In the genomic region with DNA sequence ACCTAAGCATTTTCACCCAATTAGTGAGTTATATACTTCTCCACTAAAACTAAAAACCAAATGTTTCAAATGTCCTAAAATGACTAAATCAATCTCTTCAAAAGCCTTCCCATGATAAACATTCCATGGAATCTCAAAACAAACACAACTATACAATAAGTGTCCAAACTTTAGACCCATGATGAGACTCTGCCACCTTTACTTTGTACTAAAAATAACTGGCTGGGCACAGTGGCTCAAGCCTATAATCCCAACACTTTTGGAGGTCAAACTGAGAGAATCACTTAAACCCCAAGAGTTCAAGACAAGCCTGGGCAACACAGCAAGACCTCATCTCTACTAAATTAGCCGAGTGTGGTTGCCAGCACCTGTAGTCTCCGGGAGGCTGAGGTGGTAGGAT, we compare ENCODE assay signal across 18 cellular contexts.
DNase-seq lines count a peak whose midpoint lies in the region; ATAC-seq, FAIRE-seq and TF ChIP-seq lines count a peak whose summit lies in the region.
"Had no signal": no experiment of that assay in that cellular context is flagged by ENCODE, and none has a peak within 500 bp of the region (broad histone marks: within the 10 kb centered on the region; RNA-seq: fewer than 3 reads in every experiment).

No MANE protein-coding gene starts in this region.

- no peak overlapping the region for H3K4me3 ChIP-seq in A549
- no peak overlapping the region for H3K4me3 ChIP-seq in GM23248
- H3K4me3 ChIP-seq in adrenal gland = no peak overlapping the region

- peaks cover 15% of the 10 kb centered on the region for H3K36me3 ChIP-seq in GM23248 (ENCODE audit: low read depth)
- H3K36me3 ChIP-seq in adrenal gland (replicated peaks in 1 of 2) = no peaks in the 10 kb centered on the region

- no peaks in the 10 kb centered on the region for H4K20me1 ChIP-seq in GM23248 (ENCODE audit: insufficient read depth)

- H2AFZ ChIP-seq in GM23248 = no peak overlapping the region

- H3K36me3 Mint-ChIP-seq in chondrocyte (ENCODE audit: low read depth) = peaks cover 8% of the 10 kb centered on the region
- H3K36me3 Mint-ChIP-seq in naive B cell = peaks cover 4 to 8% of the 10 kb centered on the region in 2 donors

- CTCF ChIA-PET in A549 (lab: Yijun Ruan, JAX) = no interaction called here

- intact Hi-C loops in adrenal gland (cut with DNase I) = no loop called here

- H3K4me3 Mint-ChIP-seq in chondrocyte (ENCODE audit: unreplicated experiment) (no peak overlapping the region), naive B cell (peak overlapping the region in 4 of 8 donors; percentile 26 to 72 (median 58))
- H3K4me3 Mint-ChIP-seq: CD4-positive, alpha-beta T cell had no signal

- POLR2A ChIA-PET in A549 (lab: Yijun Ruan, JAX) = no interaction called here

- H3K27me3 ChIP-seq in GM23248 (replicated peaks; ENCODE audit: insufficient read depth) = no peaks in the 10 kb centered on the region
- no peaks in the 10 kb centered on the region for H3K27me3 ChIP-seq in adrenal gland

- peaks cover 29% of the 10 kb centered on the region for H3F3A ChIP-seq in GM23248 (ENCODE audit: insufficient read depth)

- H3K9me3 Mint-ChIP-seq in chondrocyte (ENCODE audit: low read depth) = no peaks in the 10 kb centered on the region
- peaks cover 0 to 5% (median 4%) of the 10 kb centered on the region in 7 donors for H3K9me3 Mint-ChIP-seq in naive B cell
- H3K9me3 Mint-ChIP-seq: CD4-positive, alpha-beta T cell had no signal

- peaks cover 93% of the 10 kb centered on the region for H3K79me2 ChIP-seq in GM23248 (ENCODE audit: insufficient read depth)

- no peak for FAIRE-seq in A549 (lab: Jason Lieb, UNC)
- FAIRE-seq: A204.1, GM12892 had no signal

- peak overlapping the region in 1 of 2 experiments; percentile 33; a peak in 1 of 6 replicates for H3K27ac ChIP-seq in A549
- peak overlapping the region; percentile 72 for H3K27ac ChIP-seq in GM23248
- peak overlapping the region in 1 of 5 donors; percentile 25 for H3K27ac ChIP-seq in adrenal gland

- TF ChIP-seq CTCF in A549 (IDR thresholded peaks at IDR 0.05) (no peak), chondrocyte (IDR thresholded peaks at IDR 0.05) (no peak), adrenal gland (IDR thresholded peaks at IDR 0.05) (no peak)

- DNase-seq in A549 (ENCODE audit: low read depth in 1 of 2, low spot score in 1 of 2) (no peak), GM23248 (no peak), chondrocyte (ENCODE audit: low spot score) (no peak), naive B cell (no peak), adrenal gland (no peak), NCI-H510A (lab: John Stamatoyannopoulos, UW) (no peak)
- DNase-seq in effector CD8-positive, alpha-beta T cell (lab: John Stamatoyannopoulos, UW) = no peak
- DNase-seq: CD4-positive, alpha-beta T cell; DMS79; H7; Kasumi-1; NCI-H187 treated with DMSO at 0.1 percent for 48 hours; NCI-H446; NCI-H774 had no signal

- no peak overlapping the region for H3K9ac ChIP-seq in GM23248

- TF ChIP-seq EP300 in A549 (IDR thresholded peaks at IDR 0.05) = no peak

- H3K27ac Mint-ChIP-seq in chondrocyte (ENCODE audit: unreplicated experiment) (peak overlapping the region; percentile 68), naive B cell (peak overlapping the region in 4 of 6 donors; percentile 41 to 79 (median 55))
- H3K27ac Mint-ChIP-seq: CD4-positive, alpha-beta T cell had no signal

- no peak for TF ChIP-seq RAD21 in A549 (conservative IDR thresholded peaks at IDR 0.05 in 1 of 2, IDR thresholded peaks at IDR 0.05 in 1 of 2)

- no peaks in the 10 kb centered on the region for H3K27me3 Mint-ChIP-seq in chondrocyte (ENCODE audit: low read depth)
- no peaks in the 10 kb centered on the region for H3K27me3 Mint-ChIP-seq in naive B cell
- H3K27me3 Mint-ChIP-seq: CD4-positive, alpha-beta T cell had no signal

- H3K4me1 Mint-ChIP-seq in chondrocyte (ENCODE audit: low read depth) (peaks cover 36% of the 10 kb centered on the region), naive B cell (peaks cover 27 to 33% (median 32%) of the 10 kb centered on the region in 3 donors)

- WGBS in A549 (ENCODE audit: missing lambda C conversion rate) = 83% methylated on average over 2 of the region's 2 CpGs
- WGBS in GM23248 (ENCODE audit: low coverage in 1 of 2, low lambda C conversion rate in 2 of 2, missing lambda C conversion rate in 2 of 2), 2 experiments = 98% methylated on average over 2 of the region's 2 CpGs
- WGBS in adrenal gland, 4 donors = 77 to 88% (median 84%) methylated on average over 2 of the region's 2 CpGs

- peak overlapping the region; percentile 95 for H3K4me2 ChIP-seq in A549
- H3K4me2 ChIP-seq in GM23248 (ENCODE audit: unreplicated experiment) = no peak overlapping the region

- TF ChIP-seq POLR2A in A549 (IDR thresholded peaks at IDR 0.05; ENCODE audit: low read length) (no peak), adrenal gland (IDR thresholded peaks at IDR 0.05) (no peak)

- H3K9me2 ChIP-seq in GM23248 (ENCODE audit: insufficient read depth) = no peaks in the 10 kb centered on the region

- in situ Hi-C loops in GM23248 (cut with MboI) = no loop called here

- peaks cover 33% of the 10 kb centered on the region for H3K4me1 ChIP-seq in A549
- H3K4me1 ChIP-seq in GM23248 (ENCODE audit: insufficient read depth) = peaks cover 32% of the 10 kb centered on the region
- H3K4me1 ChIP-seq in adrenal gland (replicated peaks in 1 of 2) = peaks cover 0 to 20% of the 10 kb centered on the region in 2 donors

- ATAC-seq in A549 (no peak), naive B cell (ENCODE audit: low read depth in 2 of 2) (no peak), GM19035 (IDR thresholded peaks at IDR 0.05; ENCODE audit: unreplicated experiment) (no peak)
- ATAC-seq: Right ventricle myocardium inferior had no signal

- H3K9me3 ChIP-seq in A549 = no peaks in the 10 kb centered on the region
- H3K9me3 ChIP-seq in GM23248 (ENCODE audit: low read depth) = no peaks in the 10 kb centered on the region
- no peaks in the 10 kb centered on the region for H3K9me3 ChIP-seq in adrenal gland (replicated peaks in 1 of 3)

TF ChIP-seq in A549, 52 proteins besides CTCF, POLR2A, EP300 and RAD21 (continues in another document):
- TF ChIP-seq TP53 (CRISPR knock-in tag; IDR thresholded peaks at IDR 0.05) (no peak), ZFP36 (IDR thresholded peaks at IDR 0.05; ENCODE audit: borderline replicate concordance, partially characterized antibody) (no peak), RARB (CRISPR knock-in tag; IDR thresholded peaks at IDR 0.05) (no peak), MYC (IDR thresholded peaks at IDR 0.05; ENCODE audit: borderline replicate concordance, low read length) (no peak), HOXB13 (CRISPR knock-in tag; IDR thresholded peaks at IDR 0.05; ENCODE audit: low read depth) (no peak), FOSL2 (IDR thresholded peaks at IDR 0.05) (no peak), FOSL2 (CRISPR knock-in tag; IDR thresholded peaks at IDR 0.05) (no peak), NPAS2 (CRISPR knock-in tag; IDR thresholded peaks at IDR 0.05; ENCODE audit: borderline replicate concordance) (no peak), ZSCAN20 (CRISPR knock-in tag; IDR thresholded peaks at IDR 0.05) (no peak), ZNF302 (CRISPR knock-in tag; IDR thresholded peaks at IDR 0.05) (no peak), NFE2L2 (conservative IDR thresholded peaks at IDR 0.05; ENCODE audit: low read length) (no peak), RCOR1 (IDR thresholded peaks at IDR 0.05; ENCODE audit: low read depth, low read length) (no peak)
- TF ChIP-seq, protein P1, sequence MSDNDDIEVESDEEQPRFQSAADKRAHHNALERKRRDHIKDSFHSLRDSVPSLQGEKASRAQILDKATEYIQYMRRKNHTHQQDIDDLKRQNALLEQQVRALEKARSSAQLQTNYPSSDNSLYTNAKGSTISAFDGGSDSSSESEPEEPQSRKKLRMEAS (IDR thresholded peaks at IDR 0.05) = no peak
- TF ChIP-seq, protein P2, sequence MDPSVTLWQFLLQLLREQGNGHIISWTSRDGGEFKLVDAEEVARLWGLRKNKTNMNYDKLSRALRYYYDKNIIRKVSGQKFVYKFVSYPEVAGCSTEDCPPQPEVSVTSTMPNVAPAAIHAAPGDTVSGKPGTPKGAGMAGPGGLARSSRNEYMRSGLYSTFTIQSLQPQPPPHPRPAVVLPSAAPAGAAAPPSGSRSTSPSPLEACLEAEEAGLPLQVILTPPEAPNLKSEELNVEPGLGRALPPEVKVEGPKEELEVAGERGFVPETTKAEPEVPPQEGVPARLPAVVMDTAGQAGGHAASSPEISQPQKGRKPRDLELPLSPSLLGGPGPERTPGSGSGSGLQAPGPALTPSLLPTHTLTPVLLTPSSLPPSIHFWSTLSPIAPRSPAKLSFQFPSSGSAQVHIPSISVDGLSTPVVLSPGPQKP (IDR thresholded peaks at IDR 0.05; ENCODE audit: low read depth, low read length) = no peak
- TF ChIP-seq, protein P3, sequence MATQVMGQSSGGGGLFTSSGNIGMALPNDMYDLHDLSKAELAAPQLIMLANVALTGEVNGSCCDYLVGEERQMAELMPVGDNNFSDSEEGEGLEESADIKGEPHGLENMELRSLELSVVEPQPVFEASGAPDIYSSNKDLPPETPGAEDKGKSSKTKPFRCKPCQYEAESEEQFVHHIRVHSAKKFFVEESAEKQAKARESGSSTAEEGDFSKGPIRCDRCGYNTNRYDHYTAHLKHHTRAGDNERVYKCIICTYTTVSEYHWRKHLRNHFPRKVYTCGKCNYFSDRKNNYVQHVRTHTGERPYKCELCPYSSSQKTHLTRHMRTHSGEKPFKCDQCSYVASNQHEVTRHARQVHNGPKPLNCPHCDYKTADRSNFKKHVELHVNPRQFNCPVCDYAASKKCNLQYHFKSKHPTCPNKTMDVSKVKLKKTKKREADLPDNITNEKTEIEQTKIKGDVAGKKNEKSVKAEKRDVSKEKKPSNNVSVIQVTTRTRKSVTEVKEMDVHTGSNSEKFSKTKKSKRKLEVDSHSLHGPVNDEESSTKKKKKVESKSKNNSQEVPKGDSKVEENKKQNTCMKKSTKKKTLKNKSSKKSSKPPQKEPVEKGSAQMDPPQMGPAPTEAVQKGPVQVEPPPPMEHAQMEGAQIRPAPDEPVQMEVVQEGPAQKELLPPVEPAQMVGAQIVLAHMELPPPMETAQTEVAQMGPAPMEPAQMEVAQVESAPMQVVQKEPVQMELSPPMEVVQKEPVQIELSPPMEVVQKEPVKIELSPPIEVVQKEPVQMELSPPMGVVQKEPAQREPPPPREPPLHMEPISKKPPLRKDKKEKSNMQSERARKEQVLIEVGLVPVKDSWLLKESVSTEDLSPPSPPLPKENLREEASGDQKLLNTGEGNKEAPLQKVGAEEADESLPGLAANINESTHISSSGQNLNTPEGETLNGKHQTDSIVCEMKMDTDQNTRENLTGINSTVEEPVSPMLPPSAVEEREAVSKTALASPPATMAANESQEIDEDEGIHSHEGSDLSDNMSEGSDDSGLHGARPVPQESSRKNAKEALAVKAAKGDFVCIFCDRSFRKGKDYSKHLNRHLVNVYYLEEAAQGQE (IDR thresholded peaks at IDR 0.05) = no peak
- TF ChIP-seq, protein P4, sequence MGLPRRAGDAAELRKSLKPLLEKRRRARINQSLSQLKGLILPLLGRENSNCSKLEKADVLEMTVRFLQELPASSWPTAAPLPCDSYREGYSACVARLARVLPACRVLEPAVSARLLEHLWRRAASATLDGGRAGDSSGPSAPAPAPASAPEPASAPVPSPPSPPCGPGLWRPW (IDR thresholded peaks at IDR 0.05) = no peak
